Comparison of ENCODE assay signal across 13 cellular contexts in the genomic region with DNA sequence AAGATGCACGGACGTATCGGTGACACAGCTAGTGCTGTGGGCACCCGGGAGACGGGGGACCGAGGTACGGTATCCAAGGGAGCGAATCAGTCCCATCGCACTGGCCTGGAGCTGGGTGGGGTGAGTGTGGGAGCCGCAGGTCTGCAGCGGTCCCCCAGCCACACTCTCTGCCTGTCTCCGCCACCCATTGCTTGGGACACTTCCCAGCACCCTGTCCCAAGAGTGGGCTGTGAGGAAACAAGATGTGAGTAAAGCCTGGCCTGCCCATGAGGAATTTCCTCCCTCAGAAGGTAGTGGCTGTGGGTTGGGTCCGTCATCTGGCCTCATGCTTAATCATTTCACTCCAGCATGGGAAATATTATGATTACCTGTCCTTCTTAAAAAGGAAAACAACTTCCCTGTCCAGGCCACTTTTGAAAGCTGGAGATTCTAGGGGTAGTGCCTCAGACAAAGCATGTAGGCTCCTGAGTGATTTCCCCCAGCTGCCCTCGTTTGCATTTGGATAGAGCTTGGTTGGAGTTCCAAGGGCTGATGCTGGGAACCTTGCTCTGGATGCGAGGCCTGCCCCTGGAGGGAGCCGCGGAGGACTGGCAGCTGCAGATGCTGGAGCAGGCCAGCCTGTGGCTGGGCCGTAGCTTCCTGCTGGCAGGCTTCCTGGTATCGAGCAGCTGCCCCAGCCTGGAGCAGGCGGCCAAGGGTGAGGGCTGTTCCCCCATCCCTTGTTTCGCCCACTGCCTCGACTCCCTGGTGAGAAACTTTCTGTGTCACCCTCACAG. TPM values are rescaled to one million over a fixed set of nuclear protein-coding genes. Genes with fewer than 3 reads are reported as not detected.
A peak's percentile ranks its signal among the peaks of the same experiment; 100 is the strongest.
DNase-seq lines count a peak whose midpoint lies in the region; TF ChIP-seq lines count a peak whose summit lies in the region.
"Had no signal": no experiment of that assay in that cellular context is flagged by ENCODE, and none has a peak within 500 bp of the region (broad histone marks: within the 10 kb centered on the region; RNA-seq: fewer than 3 reads in every experiment).

No MANE protein-coding gene starts in this region.

- H3K4me1 Mint-ChIP-seq in endodermal cell: peaks cover 14% of the 10 kb centered on the region
- H3K4me1 Mint-ChIP-seq in CD8-positive, alpha-beta memory T cell: peaks cover 8 to 20% (median 15%) of the 10 kb centered on the region in 3 donors
- peaks cover 21% of the 10 kb centered on the region for H3K4me1 Mint-ChIP-seq in activated CD4-positive, alpha-beta memory T cell treated with anti-CD3 and anti-CD28 coated beads for 36 hours (ENCODE audit: low read depth)

- POLR2A ChIA-PET in CD8-positive, alpha-beta memory T cell (lab: Charles Lee): no interaction called here
- POLR2A ChIA-PET in activated CD4-positive, alpha-beta memory T cell treated with anti-CD3 and anti-CD28 coated beads for 36 hours (lab: Charles Lee): interaction anchor here (1.0 kb wide), 1 partner anchor 17 kb away, joined by 3 read pairs; no protein-coding TSS in a partner anchor

- H3K27ac Mint-ChIP-seq in endodermal cell: peak overlapping the region; percentile 10
- no peak overlapping the region for H3K27ac Mint-ChIP-seq in CD8-positive, alpha-beta memory T cell
- no peak overlapping the region for H3K27ac Mint-ChIP-seq in activated CD4-positive, alpha-beta memory T cell treated with anti-CD3 and anti-CD28 coated beads for 36 hours
- H3K27ac Mint-ChIP-seq: activated naive CD8-positive, alpha-beta T cell treated with anti-CD3 and anti-CD28 coated beads for 36 hours; CD8-positive, alpha-beta T cell had no signal

- H3K4me1 ChIP-seq in endodermal cell (ENCODE audit: control insufficient read depth, insufficient read depth, low read length): no peaks in the 10 kb centered on the region
- peaks cover under 1% of the 10 kb centered on the region for H3K4me1 ChIP-seq in CD8-positive, alpha-beta memory T cell (ENCODE audit: insufficient read depth, low read length)

- no peaks in the 10 kb centered on the region for H3K9me3 ChIP-seq in endodermal cell (ENCODE audit: control insufficient read depth, low read length)
- H3K9me3 ChIP-seq in CD8-positive, alpha-beta memory T cell (ENCODE audit: low read length): no peaks in the 10 kb centered on the region

- H3K27ac ChIP-seq in endodermal cell (ENCODE audit: low read depth, low read length): peak overlapping the region; percentile 11
- no peak overlapping the region for H3K27ac ChIP-seq in CD8-positive, alpha-beta memory T cell (ENCODE audit: low read depth, low read length)
- H3K27ac ChIP-seq: coronary artery had no signal

- no peak overlapping the region for H3K9ac ChIP-seq in endodermal cell (ENCODE audit: extremely low read depth, low read length, poor library complexity, severe bottlenecking)

- peaks cover 37% of the 10 kb centered on the region for H3K36me3 ChIP-seq in endodermal cell (ENCODE audit: control insufficient read depth, insufficient read depth, low read length)
- peaks cover 22% of the 10 kb centered on the region for H3K36me3 ChIP-seq in CD8-positive, alpha-beta memory T cell (ENCODE audit: insufficient read depth, low read length)

- no peak overlapping the region for H3K4me3 ChIP-seq in endodermal cell (ENCODE audit: low read length)
- no peak overlapping the region for H3K4me3 ChIP-seq in CD8-positive, alpha-beta memory T cell (ENCODE audit: low read length)
- H3K4me3 ChIP-seq: coronary artery had no signal

- CTCF ChIA-PET in CD8-positive, alpha-beta memory T cell (lab: Charles Lee): no interaction called here
- CTCF ChIA-PET in activated CD4-positive, alpha-beta memory T cell treated with anti-CD3 and anti-CD28 coated beads for 36 hours (lab: Charles Lee): no interaction called here

- H3K27me3 Mint-ChIP-seq in endodermal cell (ENCODE audit: insufficient read depth): no peaks in the 10 kb centered on the region
- H3K27me3 Mint-ChIP-seq in CD8-positive, alpha-beta memory T cell: no peaks in the 10 kb centered on the region
- no peaks in the 10 kb centered on the region for H3K27me3 Mint-ChIP-seq in activated CD4-positive, alpha-beta memory T cell treated with anti-CD3 and anti-CD28 coated beads for 36 hours
- H3K27me3 Mint-ChIP-seq: activated naive CD8-positive, alpha-beta T cell treated with anti-CD3 and anti-CD28 coated beads for 36 hours had no signal

- H3K9me3 Mint-ChIP-seq in endodermal cell: no peaks in the 10 kb centered on the region
- no peaks in the 10 kb centered on the region for H3K9me3 Mint-ChIP-seq in CD8-positive, alpha-beta memory T cell
- no peaks in the 10 kb centered on the region for H3K9me3 Mint-ChIP-seq in activated CD4-positive, alpha-beta memory T cell treated with anti-CD3 and anti-CD28 coated beads for 36 hours
- H3K9me3 Mint-ChIP-seq: activated naive CD8-positive, alpha-beta T cell treated with anti-CD3 and anti-CD28 coated beads for 36 hours; CD8-positive, alpha-beta T cell had no signal

- TF ChIP-seq CTCF in endodermal cell (conservative IDR thresholded peaks at IDR 0.05): no peak

- intact Hi-C loops in activated CD4-positive, alpha-beta memory T cell treated with anti-CD3 and anti-CD28 coated beads for 36 hours (cut with micrococcal nuclease): no loop called here

- DNase-seq in endodermal cell: peak; percentile 90
- peak; percentile 38 for DNase-seq in putamen (ENCODE audit: low spot score)
- DNase-seq in CD8-positive, alpha-beta memory T cell: no peak
- no peak for DNase-seq in activated CD4-positive, alpha-beta memory T cell treated with anti-CD3 and anti-CD28 coated beads for 36 hours
- DNase-seq: activated naive CD8-positive, alpha-beta T cell treated with anti-CD3 and anti-CD28 coated beads for 36 hours; CD8-positive, alpha-beta T cell; foreskin fibroblast; KG1; NCI-H2081; OCI-M1; T-helper 2 cell had no signal

- WGBS in endodermal cell (ENCODE audit: insufficient coverage in 1 of 2, insufficient read length in 1 of 2), 2 experiments: 84 to 86% methylated on average over 17 to 22 of the region's 22 CpGs

- H3K36me3 Mint-ChIP-seq in endodermal cell (ENCODE audit: low read depth): peaks cover 45% of the 10 kb centered on the region
- peaks cover 0 to 56% (median 13%) of the 10 kb centered on the region in 3 donors for H3K36me3 Mint-ChIP-seq in CD8-positive, alpha-beta memory T cell
- H3K36me3 Mint-ChIP-seq in activated CD4-positive, alpha-beta memory T cell treated with anti-CD3 and anti-CD28 coated beads for 36 hours: peaks cover 36% of the 10 kb centered on the region

- no peaks in the 10 kb centered on the region for H3K27me3 ChIP-seq in endodermal cell (ENCODE audit: control insufficient read depth, insufficient read depth, low read length, poor library complexity, severe bottlenecking)
- no peaks in the 10 kb centered on the region for H3K27me3 ChIP-seq in CD8-positive, alpha-beta memory T cell (ENCODE audit: insufficient read depth, low read length, poor library complexity, severe bottlenecking)

- H3K4me3 Mint-ChIP-seq in endodermal cell: no peak overlapping the region
- H3K4me3 Mint-ChIP-seq in CD8-positive, alpha-beta memory T cell: no peak overlapping the region
- no peak overlapping the region for H3K4me3 Mint-ChIP-seq in activated CD4-positive, alpha-beta memory T cell treated with anti-CD3 and anti-CD28 coated beads for 36 hours
- H3K4me3 Mint-ChIP-seq: activated naive CD8-positive, alpha-beta T cell treated with anti-CD3 and anti-CD28 coated beads for 36 hours; CD8-positive, alpha-beta T cell had no signal

RNA-seq across cellular contexts. Expression of a gene that starts 6.2 kb away (rescaled TPM):
- under 1 TPM in 1 of 2 donors, not detected in 1; 0.92 TPM for total RNA-seq in endodermal cell
- 0.46 TPM for polyA plus RNA-seq in endodermal cell (2013, experiment 1 of 2)
- polyA plus RNA-seq in endodermal cell (2013, experiment 2 of 2): 0.25 TPM
- 1 to 10 TPM; 4.5 to 6.6 TPM for total RNA-seq in CD8-positive, alpha-beta memory T cell
- polyA plus RNA-seq in CD8-positive, alpha-beta memory T cell: 4.7 TPM
- total RNA-seq in activated CD4-positive, alpha-beta memory T cell treated with anti-CD3 and anti-CD28 coated beads for 36 hours: 1 to 10 TPM; 8.0 to 8.8 TPM

RNA-seq across cellular contexts. Expression of a gene that starts 6.4 kb away (rescaled TPM):
- 10 to 100 TPM in 1 of 2 donors, under 1 TPM in 1; 0.77 to 27.0 TPM for total RNA-seq in endodermal cell
- polyA plus RNA-seq in endodermal cell (2013, experiment 1 of 2): 24.5 TPM
- polyA plus RNA-seq in endodermal cell (2013, experiment 2 of 2): 22.8 TPM
- 10 to 100 TPM; 27.9 to 32.0 TPM for total RNA-seq in CD8-positive, alpha-beta memory T cell
- polyA plus RNA-seq in CD8-positive, alpha-beta memory T cell: 25.8 TPM
- total RNA-seq in activated CD4-positive, alpha-beta memory T cell treated with anti-CD3 and anti-CD28 coated beads for 36 hours: 10 to 100 TPM; 26.1 to 27.1 TPM
- total RNA-seq: H4 had no signal

RNA-seq across cellular contexts. Expression of a gene that starts 11.9 kb away (rescaled TPM):
- total RNA-seq in endodermal cell: 10 to 100 TPM; 32.2 to 48.2 TPM
- polyA plus RNA-seq in endodermal cell (2013, experiment 1 of 2): 31.3 TPM
- 24.1 TPM for polyA plus RNA-seq in endodermal cell (2013, experiment 2 of 2)
- total RNA-seq in CD8-positive, alpha-beta memory T cell: not detected
- not detected for polyA plus RNA-seq in CD8-positive, alpha-beta memory T cell
- not detected for total RNA-seq in activated CD4-positive, alpha-beta memory T cell treated with anti-CD3 and anti-CD28 coated beads for 36 hours
- total RNA-seq: activated naive CD8-positive, alpha-beta T cell treated with anti-CD3 and anti-CD28 coated beads for 36 hours; CD8-positive, alpha-beta T cell; H4 had no signal

RNA-seq across cellular contexts. Expression of a gene that starts 39.1 kb away (rescaled TPM):
- total RNA-seq in endodermal cell: 10 to 100 TPM; 85.4 to 94.4 TPM
- polyA plus RNA-seq in endodermal cell (2013, experiment 1 of 2): 136 TPM
- 119 TPM for polyA plus RNA-seq in endodermal cell (2013, experiment 2 of 2)
- total RNA-seq in CD8-positive, alpha-beta memory T cell: 10 to 100 TPM; 57.0 to 58.2 TPM
- polyA plus RNA-seq in CD8-positive, alpha-beta memory T cell: 60.8 TPM
- total RNA-seq in activated CD4-positive, alpha-beta memory T cell treated with anti-CD3 and anti-CD28 coated beads for 36 hours: 10 to 100 TPM; 52.3 to 56.9 TPM

RNA-seq across cellular contexts. Expression of a gene that starts 49.6 kb away (rescaled TPM):
- total RNA-seq in endodermal cell: 10 to 100 TPM in 1 of 2 donors, 1 to 10 TPM in 1; 10.0 to 11.3 TPM
- polyA plus RNA-seq in endodermal cell (2013, experiment 1 of 2): 18.8 TPM
- polyA plus RNA-seq in endodermal cell (2013, experiment 2 of 2): 17.2 TPM
- total RNA-seq in CD8-positive, alpha-beta memory T cell: 1 to 10 TPM; 6.0 TPM
- polyA plus RNA-seq in CD8-positive, alpha-beta memory T cell: 8.7 TPM
- 1 to 10 TPM; 6.0 to 6.8 TPM for total RNA-seq in activated CD4-positive, alpha-beta memory T cell treated with anti-CD3 and anti-CD28 coated beads for 36 hours

Comparison
In these comparisons a context has a peak if more than half of its experiments do, and no peak if none do; other contexts are left out.
1. DNase-seq: peak in endodermal cell (single experiment) and putamen (single experiment); none in CD8-positive, alpha-beta memory T cell (0 of 5) and activated CD4-positive, alpha-beta memory T cell treated with anti-CD3 and anti-CD28 coated beads for 36 hours (single experiment).
2. RNA of a gene that starts 11.9 kb away (total RNA-seq): 32.2 to 48.2 TPM in endodermal cell; not detected in CD8-positive, alpha-beta memory T cell and not detected in activated CD4-positive, alpha-beta memory T cell treated with anti-CD3 and anti-CD28 coated beads for 36 hours; every median in the first group is over 10 times any median in the second.